7 cellular contexts compared by ENCODE assay signal in genomic region chr11:86018249-86018648, GRCh38.
"Had no signal": no experiment of that assay in that cellular context is flagged by ENCODE, and none has a peak within 500 bp of the region (broad histone marks: within the 10 kb centered on the region; RNA-seq: fewer than 3 reads in every experiment).

No MANE protein-coding gene starts in this region.

- FAIRE-seq: H1, HepG2 had no signal

- ATAC-seq: GM23338, HepG2 had no signal

- H3K4me3 ChIP-seq: GM23338 had no signal

- H2AFZ ChIP-seq: GM23338 had no signal

- DNase-seq: H9, HCEC 1CT, KBM-7 had no signal

- H3K27ac ChIP-seq: HL-60 had no signal

- H3K4me3 Mint-ChIP-seq: GM23338, H9 had no signal

- H3K9me3 Mint-ChIP-seq: GM23338, H9 had no signal

- H3K4me2 ChIP-seq: GM23338 had no signal

- H3K27ac Mint-ChIP-seq: GM23338, H9 had no signal
